8 cellular contexts compared by ENCODE assay signal in genomic region chr5:1479581-1480188, GRCh38. TPM values are rescaled to one million over a fixed set of nuclear protein-coding genes. Genes with fewer than 3 reads are reported as not detected.
A peak's percentile ranks its signal among the peaks of the same experiment; 100 is the strongest.
DNase-seq lines count a peak whose midpoint lies in the region; ATAC-seq and TF ChIP-seq lines count a peak whose summit lies in the region.

No MANE protein-coding gene starts in this region.

- no peaks in the 10 kb centered on the region for H3K9me2 ChIP-seq in Loucy (replicated peaks; ENCODE audit: low read depth, low read length)

- H2AFZ ChIP-seq in Loucy (ENCODE audit: low read length) = no peak overlapping the region

- no peak overlapping the region for H3K9ac ChIP-seq in Loucy (ENCODE audit: low read depth, low read length, poor library complexity, severe bottlenecking)

- no peaks in the 10 kb centered on the region for H4K20me1 ChIP-seq in Loucy (ENCODE audit: insufficient read depth, low read length, poor library complexity, severe bottlenecking)

- H3K36me3 ChIP-seq in Loucy (ENCODE audit: insufficient read depth, low read length) = peaks cover 52% of the 10 kb centered on the region; the same call in 1 of the 2 replicates

- ATAC-seq in HG03521 (IDR thresholded peaks at IDR 0.05; ENCODE audit: unreplicated experiment) = no peak

- DNase-seq in GM04503 (ENCODE audit: low read depth) (peak; percentile 33), activated T-cell treated with anti-CD3 and anti-CD28 coated beads for 4 hours (peak; percentile 37), fibroblast of villous mesenchyme (ENCODE audit: low read depth) (peak; percentile 95), posterior cingulate gyrus (peak in 6 of 10 donors; percentile 25 to 87 (median 61)), globus pallidus (ENCODE audit: low spot score) (no peak), middle frontal gyrus (ENCODE audit: extremely low spot score, low spot score) (no peak)

- H3K4me1 ChIP-seq in Loucy (ENCODE audit: insufficient read depth, low read length, poor library complexity, severe bottlenecking) = peaks cover 4% of the 10 kb centered on the region

- peak; percentile 83 for TF ChIP-seq CTCF in Loucy (conservative IDR thresholded peaks at IDR 0.05; ENCODE audit: low read length)
- peak; percentile 85 for TF ChIP-seq CTCF in fibroblast of villous mesenchyme (IDR thresholded peaks at IDR 0.05; ENCODE audit: insufficient read depth, low read depth, low read length)

- H3K79me2 ChIP-seq in Loucy (ENCODE audit: insufficient read depth, low read length) = no peaks in the 10 kb centered on the region

- H3K4me3 ChIP-seq in Loucy (ENCODE audit: low read length, poor library complexity, severe bottlenecking) = no peak overlapping the region
- H3K4me3 ChIP-seq in fibroblast of villous mesenchyme (ENCODE audit: low read depth, low read length) = no peak overlapping the region

- no peaks in the 10 kb centered on the region for H3F3A ChIP-seq in Loucy (ENCODE audit: low read depth)

- H3K9me3 ChIP-seq in Loucy (ENCODE audit: insufficient read depth, low read depth, low read length) = no peaks in the 10 kb centered on the region

- H3K27me3 ChIP-seq in Loucy (ENCODE audit: insufficient read depth, low read length, poor library complexity, severe bottlenecking) = no peaks in the 10 kb centered on the region

- intact Hi-C loops in posterior cingulate gyrus (cut with DNase I) = no loop called here

- H3K4me2 ChIP-seq in Loucy (ENCODE audit: low read depth, low read length, poor library complexity, severe bottlenecking) = no peak overlapping the region

RNA-seq across cellular contexts. Expression of gene SLC6A3, which starts 34.4 kb away (rescaled TPM):
- not detected in 2 replicates for total RNA-seq in fibroblast of villous mesenchyme

RNA-seq across cellular contexts. Expression of gene LPCAT1, which starts 44.1 kb away (rescaled TPM):
- total RNA-seq in fibroblast of villous mesenchyme = 35.8 and 57.4 TPM in 2 replicates

Comparison
In these comparisons a context has a peak if more than half of its experiments do, and no peak if none do; other contexts are left out.
1. DNase-seq: peak in GM04503 (single experiment), activated T-cell treated with anti-CD3 and anti-CD28 coated beads for 4 hours (single experiment), fibroblast of villous mesenchyme (single experiment) and posterior cingulate gyrus (6 of 10); none in globus pallidus (single experiment) and middle frontal gyrus (single experiment).